ENCODE assay signal across 1 cellular context in the genomic region with DNA sequence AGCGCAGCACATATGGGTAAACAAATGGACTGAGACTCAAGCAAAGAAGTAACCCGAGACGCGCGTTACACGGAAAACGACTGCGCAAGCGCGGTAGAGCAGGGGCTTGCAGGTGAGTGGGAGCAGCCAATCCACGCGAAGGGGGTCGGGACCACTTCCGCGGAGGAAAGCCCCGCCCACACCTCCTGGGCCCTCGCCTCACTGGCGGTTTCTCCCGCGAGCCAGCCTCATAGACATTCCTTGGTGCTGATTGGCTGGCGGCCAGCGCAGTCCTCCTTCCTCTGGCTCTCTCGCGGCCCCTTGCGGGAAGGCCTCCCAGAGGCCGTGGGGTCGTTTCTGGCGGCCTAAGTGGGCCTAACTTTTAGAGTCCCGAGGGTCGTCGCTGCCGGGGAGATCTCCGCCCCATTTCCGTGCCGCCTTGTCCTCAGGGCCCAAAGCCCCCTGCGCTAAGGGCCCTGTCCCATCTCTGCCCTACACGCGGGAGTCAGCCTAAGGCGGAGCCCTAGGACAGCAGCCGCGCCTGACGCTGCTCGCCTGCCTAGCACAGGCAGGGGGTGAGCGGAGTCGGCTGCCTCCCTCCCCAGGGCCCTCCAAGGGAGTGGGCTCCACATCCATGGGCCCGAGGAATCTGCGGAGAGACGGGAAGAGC.
TF ChIP-seq lines count a peak whose summit lies in the region.

No MANE protein-coding gene starts in this region.

TF ChIP-seq in GM12878, 131 proteins besides CTCF, POLR2A, EP300 and RAD21 (continued from another document and continues in another):
- TF ChIP-seq, protein P1, sequence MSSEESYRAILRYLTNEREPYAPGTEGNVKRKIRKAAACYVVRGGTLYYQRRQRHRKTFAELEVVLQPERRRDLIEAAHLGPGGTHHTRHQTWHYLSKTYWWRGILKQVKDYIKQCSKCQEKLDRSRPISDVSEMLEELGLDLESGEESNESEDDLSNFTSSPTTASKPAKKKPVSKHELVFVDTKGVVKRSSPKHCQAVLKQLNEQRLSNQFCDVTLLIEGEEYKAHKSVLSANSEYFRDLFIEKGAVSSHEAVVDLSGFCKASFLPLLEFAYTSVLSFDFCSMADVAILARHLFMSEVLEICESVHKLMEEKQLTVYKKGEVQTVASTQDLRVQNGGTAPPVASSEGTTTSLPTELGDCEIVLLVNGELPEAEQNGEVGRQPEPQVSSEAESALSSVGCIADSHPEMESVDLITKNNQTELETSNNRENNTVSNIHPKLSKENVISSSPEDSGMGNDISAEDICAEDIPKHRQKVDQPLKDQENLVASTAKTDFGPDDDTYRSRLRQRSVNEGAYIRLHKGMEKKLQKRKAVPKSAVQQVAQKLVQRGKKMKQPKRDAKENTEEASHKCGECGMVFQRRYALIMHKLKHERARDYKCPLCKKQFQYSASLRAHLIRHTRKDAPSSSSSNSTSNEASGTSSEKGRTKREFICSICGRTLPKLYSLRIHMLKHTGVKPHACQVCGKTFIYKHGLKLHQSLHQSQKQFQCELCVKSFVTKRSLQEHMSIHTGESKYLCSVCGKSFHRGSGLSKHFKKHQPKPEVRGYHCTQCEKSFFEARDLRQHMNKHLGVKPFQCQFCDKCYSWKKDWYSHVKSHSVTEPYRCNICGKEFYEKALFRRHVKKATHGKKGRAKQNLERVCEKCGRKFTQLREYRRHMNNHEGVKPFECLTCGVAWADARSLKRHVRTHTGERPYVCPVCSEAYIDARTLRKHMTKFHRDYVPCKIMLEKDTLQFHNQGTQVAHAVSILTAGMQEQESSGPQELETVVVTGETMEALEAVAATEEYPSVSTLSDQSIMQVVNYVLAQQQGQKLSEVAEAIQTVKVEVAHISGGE (CRISPR knock-in tag; IDR thresholded peaks at IDR 0.05) = no peak
- TF ChIP-seq, protein P2, sequence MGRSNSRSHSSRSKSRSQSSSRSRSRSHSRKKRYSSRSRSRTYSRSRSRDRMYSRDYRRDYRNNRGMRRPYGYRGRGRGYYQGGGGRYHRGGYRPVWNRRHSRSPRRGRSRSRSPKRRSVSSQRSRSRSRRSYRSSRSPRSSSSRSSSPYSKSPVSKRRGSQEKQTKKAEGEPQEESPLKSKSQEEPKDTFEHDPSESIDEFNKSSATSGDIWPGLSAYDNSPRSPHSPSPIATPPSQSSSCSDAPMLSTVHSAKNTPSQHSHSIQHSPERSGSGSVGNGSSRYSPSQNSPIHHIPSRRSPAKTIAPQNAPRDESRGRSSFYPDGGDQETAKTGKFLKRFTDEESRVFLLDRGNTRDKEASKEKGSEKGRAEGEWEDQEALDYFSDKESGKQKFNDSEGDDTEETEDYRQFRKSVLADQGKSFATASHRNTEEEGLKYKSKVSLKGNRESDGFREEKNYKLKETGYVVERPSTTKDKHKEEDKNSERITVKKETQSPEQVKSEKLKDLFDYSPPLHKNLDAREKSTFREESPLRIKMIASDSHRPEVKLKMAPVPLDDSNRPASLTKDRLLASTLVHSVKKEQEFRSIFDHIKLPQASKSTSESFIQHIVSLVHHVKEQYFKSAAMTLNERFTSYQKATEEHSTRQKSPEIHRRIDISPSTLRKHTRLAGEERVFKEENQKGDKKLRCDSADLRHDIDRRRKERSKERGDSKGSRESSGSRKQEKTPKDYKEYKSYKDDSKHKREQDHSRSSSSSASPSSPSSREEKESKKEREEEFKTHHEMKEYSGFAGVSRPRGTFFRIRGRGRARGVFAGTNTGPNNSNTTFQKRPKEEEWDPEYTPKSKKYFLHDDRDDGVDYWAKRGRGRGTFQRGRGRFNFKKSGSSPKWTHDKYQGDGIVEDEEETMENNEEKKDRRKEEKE (IDR thresholded peaks at IDR 0.05) = no peak
- TF ChIP-seq EGR1 (IDR thresholded peaks at IDR 0.05; ENCODE audit: borderline replicate concordance in 1 of 2, low read depth in 2 of 2, low read length in 2 of 2) (no peak), MTA3 (IDR thresholded peaks at IDR 0.05; ENCODE audit: borderline replicate concordance, low read length) (no peak), EED (IDR thresholded peaks at IDR 0.05; ENCODE audit: low read depth) (no peak; the same call in 1 of the 2 replicates), CHD4 (IDR thresholded peaks at IDR 0.05) (no peak), SREBF2 (IDR thresholded peaks at IDR 0.05; ENCODE audit: low read length) (no peak), PAX8 (IDR thresholded peaks at IDR 0.05) (no peak), SMARCA5 (IDR thresholded peaks at IDR 0.05) (no peak), HDAC2 (IDR thresholded peaks at IDR 0.05) (no peak), TARDBP (IDR thresholded peaks at IDR 0.05; ENCODE audit: borderline replicate concordance) (peak; percentile 25; the same call in 1 of the 2 replicates), BHLHE40 (IDR thresholded peaks at IDR 0.05; ENCODE audit: borderline replicate concordance in 1 of 2, low read depth in 2 of 2, low read length in 1 of 2) (peak in 1 of 2 experiments; percentile 9; a peak in 2 of 4 replicates), NFYA (IDR thresholded peaks at IDR 0.05; ENCODE audit: borderline replicate concordance, low read depth, low read length) (no peak), CBFB (IDR thresholded peaks at IDR 0.05; ENCODE audit: low read depth) (no peak; the same call in 1 of the 2 replicates), ATF7 (IDR thresholded peaks at IDR 0.05; ENCODE audit: low read depth) (no peak), CEBPB (IDR thresholded peaks at IDR 0.05; ENCODE audit: borderline replicate concordance in 1 of 2, low read depth in 2 of 2, low read length in 2 of 2) (no peak), SREBF1 (IDR thresholded peaks at IDR 0.05; ENCODE audit: low read length) (no peak), FOXM1 (IDR thresholded peaks at IDR 0.05; ENCODE audit: low read depth, low read length) (no peak), CHD2 (IDR thresholded peaks at IDR 0.05; ENCODE audit: borderline replicate concordance, low read depth, low read length) (0 out of 2 replicates have a peak, but pooled peaks have one; percentile 33), IKZF1 (conservative IDR thresholded peaks at IDR 0.05) (no peak), MYB (IDR thresholded peaks at IDR 0.05; ENCODE audit: borderline replicate concordance, low read depth, low read length) (no peak), RB1 (IDR thresholded peaks at IDR 0.05; ENCODE audit: borderline replicate concordance) (no peak), PML (IDR thresholded peaks at IDR 0.05; ENCODE audit: low read length) (peak; percentile 64; the same call in 1 of the 2 replicates), CHD1 (IDR thresholded peaks at IDR 0.05; ENCODE audit: low read depth, low read length) (no peak), BCL11A (IDR thresholded peaks at IDR 0.05; ENCODE audit: low read depth, low read length) (no peak), MYC (IDR thresholded peaks at IDR 0.05; ENCODE audit: insufficient read depth, insufficient read length, insufficient replicate concordance, low read length, severe bottlenecking) (no peak), TCF3 (IDR thresholded peaks at IDR 0.05; ENCODE audit: borderline replicate concordance, insufficient read depth, low read depth, low read length) (no peak), HDGF (IDR thresholded peaks at IDR 0.05) (no peak), IKZF2 (IDR thresholded peaks at IDR 0.05) (peak in 1 of 2 experiments; percentile 27; a peak in 1 of 4 replicates), WRNIP1 (IDR thresholded peaks at IDR 0.05; ENCODE audit: borderline replicate concordance, low read depth, low read length) (no peak), CREM (IDR thresholded peaks at IDR 0.05; ENCODE audit: low read depth) (peak; percentile 23; the same call in 1 of the 2 replicates)
- TF ChIP-seq, protein P3, sequence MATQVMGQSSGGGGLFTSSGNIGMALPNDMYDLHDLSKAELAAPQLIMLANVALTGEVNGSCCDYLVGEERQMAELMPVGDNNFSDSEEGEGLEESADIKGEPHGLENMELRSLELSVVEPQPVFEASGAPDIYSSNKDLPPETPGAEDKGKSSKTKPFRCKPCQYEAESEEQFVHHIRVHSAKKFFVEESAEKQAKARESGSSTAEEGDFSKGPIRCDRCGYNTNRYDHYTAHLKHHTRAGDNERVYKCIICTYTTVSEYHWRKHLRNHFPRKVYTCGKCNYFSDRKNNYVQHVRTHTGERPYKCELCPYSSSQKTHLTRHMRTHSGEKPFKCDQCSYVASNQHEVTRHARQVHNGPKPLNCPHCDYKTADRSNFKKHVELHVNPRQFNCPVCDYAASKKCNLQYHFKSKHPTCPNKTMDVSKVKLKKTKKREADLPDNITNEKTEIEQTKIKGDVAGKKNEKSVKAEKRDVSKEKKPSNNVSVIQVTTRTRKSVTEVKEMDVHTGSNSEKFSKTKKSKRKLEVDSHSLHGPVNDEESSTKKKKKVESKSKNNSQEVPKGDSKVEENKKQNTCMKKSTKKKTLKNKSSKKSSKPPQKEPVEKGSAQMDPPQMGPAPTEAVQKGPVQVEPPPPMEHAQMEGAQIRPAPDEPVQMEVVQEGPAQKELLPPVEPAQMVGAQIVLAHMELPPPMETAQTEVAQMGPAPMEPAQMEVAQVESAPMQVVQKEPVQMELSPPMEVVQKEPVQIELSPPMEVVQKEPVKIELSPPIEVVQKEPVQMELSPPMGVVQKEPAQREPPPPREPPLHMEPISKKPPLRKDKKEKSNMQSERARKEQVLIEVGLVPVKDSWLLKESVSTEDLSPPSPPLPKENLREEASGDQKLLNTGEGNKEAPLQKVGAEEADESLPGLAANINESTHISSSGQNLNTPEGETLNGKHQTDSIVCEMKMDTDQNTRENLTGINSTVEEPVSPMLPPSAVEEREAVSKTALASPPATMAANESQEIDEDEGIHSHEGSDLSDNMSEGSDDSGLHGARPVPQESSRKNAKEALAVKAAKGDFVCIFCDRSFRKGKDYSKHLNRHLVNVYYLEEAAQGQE (IDR thresholded peaks at IDR 0.05; ENCODE audit: low read depth, low read length) = no peak
- TF ChIP-seq, protein P4, sequence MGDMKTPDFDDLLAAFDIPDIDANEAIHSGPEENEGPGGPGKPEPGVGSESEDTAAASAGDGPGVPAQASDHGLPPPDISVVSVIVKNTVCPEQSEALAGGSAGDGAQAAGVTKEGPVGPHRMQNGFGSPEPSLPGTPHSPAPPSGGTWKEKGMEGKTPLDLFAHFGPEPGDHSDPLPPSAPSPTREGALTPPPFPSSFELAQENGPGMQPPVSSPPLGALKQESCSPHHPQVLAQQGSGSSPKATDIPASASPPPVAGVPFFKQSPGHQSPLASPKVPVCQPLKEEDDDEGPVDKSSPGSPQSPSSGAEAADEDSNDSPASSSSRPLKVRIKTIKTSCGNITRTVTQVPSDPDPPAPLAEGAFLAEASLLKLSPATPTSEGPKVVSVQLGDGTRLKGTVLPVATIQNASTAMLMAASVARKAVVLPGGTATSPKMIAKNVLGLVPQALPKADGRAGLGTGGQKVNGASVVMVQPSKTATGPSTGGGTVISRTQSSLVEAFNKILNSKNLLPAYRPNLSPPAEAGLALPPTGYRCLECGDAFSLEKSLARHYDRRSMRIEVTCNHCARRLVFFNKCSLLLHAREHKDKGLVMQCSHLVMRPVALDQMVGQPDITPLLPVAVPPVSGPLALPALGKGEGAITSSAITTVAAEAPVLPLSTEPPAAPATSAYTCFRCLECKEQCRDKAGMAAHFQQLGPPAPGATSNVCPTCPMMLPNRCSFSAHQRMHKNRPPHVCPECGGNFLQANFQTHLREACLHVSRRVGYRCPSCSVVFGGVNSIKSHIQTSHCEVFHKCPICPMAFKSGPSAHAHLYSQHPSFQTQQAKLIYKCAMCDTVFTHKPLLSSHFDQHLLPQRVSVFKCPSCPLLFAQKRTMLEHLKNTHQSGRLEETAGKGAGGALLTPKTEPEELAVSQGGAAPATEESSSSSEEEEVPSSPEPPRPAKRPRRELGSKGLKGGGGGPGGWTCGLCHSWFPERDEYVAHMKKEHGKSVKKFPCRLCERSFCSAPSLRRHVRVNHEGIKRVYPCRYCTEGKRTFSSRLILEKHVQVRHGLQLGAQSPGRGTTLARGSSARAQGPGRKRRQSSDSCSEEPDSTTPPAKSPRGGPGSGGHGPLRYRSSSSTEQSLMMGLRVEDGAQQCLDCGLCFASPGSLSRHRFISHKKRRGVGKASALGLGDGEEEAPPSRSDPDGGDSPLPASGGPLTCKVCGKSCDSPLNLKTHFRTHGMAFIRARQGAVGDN (IDR thresholded peaks at IDR 0.05) = no peak
- TF ChIP-seq, protein P5, sequence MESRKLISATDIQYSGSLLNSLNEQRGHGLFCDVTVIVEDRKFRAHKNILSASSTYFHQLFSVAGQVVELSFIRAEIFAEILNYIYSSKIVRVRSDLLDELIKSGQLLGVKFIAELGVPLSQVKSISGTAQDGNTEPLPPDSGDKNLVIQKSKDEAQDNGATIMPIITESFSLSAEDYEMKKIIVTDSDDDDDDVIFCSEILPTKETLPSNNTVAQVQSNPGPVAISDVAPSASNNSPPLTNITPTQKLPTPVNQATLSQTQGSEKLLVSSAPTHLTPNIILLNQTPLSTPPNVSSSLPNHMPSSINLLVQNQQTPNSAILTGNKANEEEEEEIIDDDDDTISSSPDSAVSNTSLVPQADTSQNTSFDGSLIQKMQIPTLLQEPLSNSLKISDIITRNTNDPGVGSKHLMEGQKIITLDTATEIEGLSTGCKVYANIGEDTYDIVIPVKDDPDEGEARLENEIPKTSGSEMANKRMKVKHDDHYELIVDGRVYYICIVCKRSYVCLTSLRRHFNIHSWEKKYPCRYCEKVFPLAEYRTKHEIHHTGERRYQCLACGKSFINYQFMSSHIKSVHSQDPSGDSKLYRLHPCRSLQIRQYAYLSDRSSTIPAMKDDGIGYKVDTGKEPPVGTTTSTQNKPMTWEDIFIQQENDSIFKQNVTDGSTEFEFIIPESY (IDR thresholded peaks at IDR 0.05) = no peak
- TF ChIP-seq, protein P6, sequence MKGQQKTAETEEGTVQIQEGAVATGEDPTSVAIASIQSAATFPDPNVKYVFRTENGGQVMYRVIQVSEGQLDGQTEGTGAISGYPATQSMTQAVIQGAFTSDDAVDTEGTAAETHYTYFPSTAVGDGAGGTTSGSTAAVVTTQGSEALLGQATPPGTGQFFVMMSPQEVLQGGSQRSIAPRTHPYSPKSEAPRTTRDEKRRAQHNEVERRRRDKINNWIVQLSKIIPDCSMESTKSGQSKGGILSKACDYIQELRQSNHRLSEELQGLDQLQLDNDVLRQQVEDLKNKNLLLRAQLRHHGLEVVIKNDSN (IDR thresholded peaks at IDR 0.05; ENCODE audit: borderline replicate concordance, extremely low read length, insufficient read depth, low read depth, low read length) = peak; percentile 11
- TF ChIP-seq, protein P7, sequence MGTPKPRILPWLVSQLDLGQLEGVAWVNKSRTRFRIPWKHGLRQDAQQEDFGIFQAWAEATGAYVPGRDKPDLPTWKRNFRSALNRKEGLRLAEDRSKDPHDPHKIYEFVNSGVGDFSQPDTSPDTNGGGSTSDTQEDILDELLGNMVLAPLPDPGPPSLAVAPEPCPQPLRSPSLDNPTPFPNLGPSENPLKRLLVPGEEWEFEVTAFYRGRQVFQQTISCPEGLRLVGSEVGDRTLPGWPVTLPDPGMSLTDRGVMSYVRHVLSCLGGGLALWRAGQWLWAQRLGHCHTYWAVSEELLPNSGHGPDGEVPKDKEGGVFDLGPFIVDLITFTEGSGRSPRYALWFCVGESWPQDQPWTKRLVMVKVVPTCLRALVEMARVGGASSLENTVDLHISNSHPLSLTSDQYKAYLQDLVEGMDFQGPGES (IDR thresholded peaks at IDR 0.05) = no peak
- TF ChIP-seq, protein P8, sequence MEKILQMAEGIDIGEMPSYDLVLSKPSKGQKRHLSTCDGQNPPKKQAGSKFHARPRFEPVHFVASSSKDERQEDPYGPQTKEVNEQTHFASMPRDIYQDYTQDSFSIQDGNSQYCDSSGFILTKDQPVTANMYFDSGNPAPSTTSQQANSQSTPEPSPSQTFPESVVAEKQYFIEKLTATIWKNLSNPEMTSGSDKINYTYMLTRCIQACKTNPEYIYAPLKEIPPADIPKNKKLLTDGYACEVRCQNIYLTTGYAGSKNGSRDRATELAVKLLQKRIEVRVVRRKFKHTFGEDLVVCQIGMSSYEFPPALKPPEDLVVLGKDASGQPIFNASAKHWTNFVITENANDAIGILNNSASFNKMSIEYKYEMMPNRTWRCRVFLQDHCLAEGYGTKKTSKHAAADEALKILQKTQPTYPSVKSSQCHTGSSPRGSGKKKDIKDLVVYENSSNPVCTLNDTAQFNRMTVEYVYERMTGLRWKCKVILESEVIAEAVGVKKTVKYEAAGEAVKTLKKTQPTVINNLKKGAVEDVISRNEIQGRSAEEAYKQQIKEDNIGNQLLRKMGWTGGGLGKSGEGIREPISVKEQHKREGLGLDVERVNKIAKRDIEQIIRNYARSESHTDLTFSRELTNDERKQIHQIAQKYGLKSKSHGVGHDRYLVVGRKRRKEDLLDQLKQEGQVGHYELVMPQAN (conservative IDR thresholded peaks at IDR 0.05) = no peak
